In the genomic region with DNA sequence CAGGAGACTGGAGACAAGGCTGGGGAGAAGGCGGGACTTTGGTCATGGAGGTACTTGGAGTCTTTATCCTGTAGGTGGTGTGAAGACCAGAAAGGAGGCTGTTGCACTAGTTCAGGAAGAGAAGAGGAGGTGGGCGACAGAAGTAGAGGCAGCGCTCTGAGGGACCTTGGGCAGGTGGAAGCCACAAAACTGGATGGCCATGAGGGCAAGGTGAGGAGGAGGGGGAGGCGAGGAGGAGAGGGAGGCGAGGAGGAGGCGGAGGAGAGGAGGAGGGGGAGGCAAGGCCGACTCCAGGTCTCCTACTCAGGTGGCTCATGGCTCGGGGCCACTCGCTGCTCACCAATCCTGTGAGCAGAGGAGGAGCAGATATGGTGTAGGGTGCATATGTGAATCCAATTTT, we compare ENCODE assay signal across 16 cellular contexts.
"Had no signal": no experiment of that assay in that cellular context is flagged by ENCODE, and none has a peak within 500 bp of the region (broad histone marks: within the 10 kb centered on the region; RNA-seq: fewer than 3 reads in every experiment).

No MANE protein-coding gene starts in this region.

- H3K4me1 ChIP-seq: gastrocnemius medialis had no signal

- DNase-seq: activated CD4-positive, alpha-beta T cell treated with anti-CD3 and anti-CD28 coated beads, Interleukin-2, amount 50 U/mL, for 4 hours; activated naive CD4-positive, alpha-beta T cell treated with anti-CD3 and anti-CD28 coated beads for 36 hours; activated T-cell treated with anti-CD3 and anti-CD28 coated beads, Interleukin-2, amount 50 U/mL, for 1 hour; brain microvascular endothelial cell; central memory CD4-positive, alpha-beta T cell; heart right ventricle; left ventricle myocardium superior; stimulated activated CD4-positive, alpha-beta T cell treated with anti-CD3 and anti-CD28 coated beads, Interleukin-4, amount 100 ng/mL, for 1 hour had no signal

- H3K27ac ChIP-seq: brain microvascular endothelial cell, colonic mucosa, gastrocnemius medialis, heart right ventricle, neural progenitor cell had no signal

- H3K36me3 ChIP-seq: brain microvascular endothelial cell, colonic mucosa, gastrocnemius medialis, heart right ventricle, neural progenitor cell, pancreas, right lobe of liver had no signal

- H3K9ac ChIP-seq: neural progenitor cell had no signal

- H3K4me3 Mint-ChIP-seq: activated naive CD4-positive, alpha-beta T cell treated with anti-CD3 and anti-CD28 coated beads for 36 hours; neural progenitor cell; stimulated activated effector memory CD8-positive, alpha-beta T cell treated with anti-CD3 and anti-CD28 coated beads, Interleukin-12 subunit alpha, Interleukin-12 subunit beta, amount 100 ng/mL, for 72 hours had no signal

- H3K9me3 ChIP-seq: colonic mucosa, gastrocnemius medialis, heart right ventricle, pancreas, right lobe of liver had no signal

- H3K27ac Mint-ChIP-seq: activated naive CD4-positive, alpha-beta T cell treated with anti-CD3 and anti-CD28 coated beads for 36 hours; activated T-helper 2 cell treated with anti-CD3 and anti-CD28 coated beads, Interferon-gamma antibody, Interleukin-2, Interleukin-4, amounts not matched to agents 10 μg/mL and 5 μg/mL and 100 μg/mL, durations not matched to agents 14 hours and 24 hours and 36 hours; neural progenitor cell; stimulated activated effector memory CD8-positive, alpha-beta T cell treated with anti-CD3 and anti-CD28 coated beads, Interleukin-12 subunit alpha, Interleukin-12 subunit beta, amount 100 ng/mL, for 72 hours had no signal

- H3K4me3 ChIP-seq: colonic mucosa, gastrocnemius medialis, heart right ventricle, neural progenitor cell, pancreas, right lobe of liver, smooth muscle cell had no signal

- H3K27me3 ChIP-seq: colonic mucosa, gastrocnemius medialis, neural progenitor cell, pancreas, right lobe of liver had no signal

- H3K36me3 Mint-ChIP-seq: neural progenitor cell had no signal

- H3K9me3 Mint-ChIP-seq: activated naive CD4-positive, alpha-beta T cell treated with anti-CD3 and anti-CD28 coated beads for 36 hours; activated T-helper 2 cell treated with anti-CD3 and anti-CD28 coated beads, Interferon-gamma antibody, Interleukin-2, Interleukin-4, amounts not matched to agents 10 μg/mL and 5 μg/mL and 100 μg/mL, durations not matched to agents 14 hours and 24 hours and 36 hours; stimulated activated effector memory CD8-positive, alpha-beta T cell treated with anti-CD3 and anti-CD28 coated beads, Interleukin-12 subunit alpha, Interleukin-12 subunit beta, amount 100 ng/mL, for 72 hours had no signal

- ATAC-seq: gastrocnemius medialis had no signal
